ENCODE assay signal across 8 cellular contexts in genomic region chr1:167120899-167121298, GRCh38. TPM values are rescaled to one million over a fixed set of nuclear protein-coding genes. Genes with fewer than 3 reads are reported as not detected.
DNase-seq lines count a peak whose midpoint lies in the region; ATAC-seq, FAIRE-seq and TF ChIP-seq lines count a peak whose summit lies in the region.

No MANE protein-coding gene starts in this region.

- no peaks in the 10 kb centered on the region for H3K27me3 ChIP-seq in CD4-positive, alpha-beta T cell (ENCODE audit: control insufficient read depth, insufficient read depth, low read length)
- H3K27me3 ChIP-seq in duodenal mucosa (ENCODE audit: control insufficient read depth in 1 of 2, insufficient read depth in 2 of 2, low read length in 2 of 2) = peaks cover 1 to 4% of the 10 kb centered on the region in 2 donors

- peak overlapping the region; percentile 71 for H3K4me3 ChIP-seq in duodenal mucosa (ENCODE audit: low read depth in 1 of 2, low read length in 2 of 2)

- peaks cover 12% of the 10 kb centered on the region for H3K4me1 Mint-ChIP-seq in CD4-positive, alpha-beta T cell (ENCODE audit: low read depth)
- peaks cover 0 to 4% (median 3%) of the 10 kb centered on the region in 3 donors for H3K4me1 Mint-ChIP-seq in T-cell
- peaks cover 27% of the 10 kb centered on the region for H3K4me1 Mint-ChIP-seq in nephron progenitor cell

- H3K4me1 ChIP-seq in duodenal mucosa (ENCODE audit: control insufficient read depth in 1 of 2, insufficient read depth in 2 of 2, low read length in 2 of 2) = peaks cover 5 to 6% of the 10 kb centered on the region in 2 donors

- H3K27me3 Mint-ChIP-seq in CD4-positive, alpha-beta T cell = peaks cover 7% of the 10 kb centered on the region
- H3K27me3 Mint-ChIP-seq in T-cell = peaks cover 4 to 7% of the 10 kb centered on the region in 2 donors
- peaks cover 25% of the 10 kb centered on the region for H3K27me3 Mint-ChIP-seq in nephron progenitor cell (ENCODE audit: low read depth, poor library complexity)

- CTCF ChIA-PET in CD4-positive, alpha-beta T cell (lab: Charles Lee) = interaction anchor here (0.7 to 1.7 kb wide), 5 partner anchors 31 to 214 kb away, joined by 3 to 5 read pairs (median 4); partner anchors contain the start of gene GPA33
- CTCF ChIA-PET in T-cell (lab: Charles Lee) = interaction anchor here (0.7 to 1.4 kb wide), 6 partner anchors 9 to 241 kb away, joined by 3 to 5 read pairs (median 4); no protein-coding TSS in a partner anchor

- no peaks in the 10 kb centered on the region for H3K9me3 Mint-ChIP-seq in CD4-positive, alpha-beta T cell
- H3K9me3 Mint-ChIP-seq in T-cell (no peaks in the 10 kb centered on the region), nephron progenitor cell (no peaks in the 10 kb centered on the region)

- no peak overlapping the region for H3K27ac Mint-ChIP-seq in CD4-positive, alpha-beta T cell
- H3K27ac Mint-ChIP-seq in T-cell (peak overlapping the region in 1 of 2 donors; percentile 66), nephron progenitor cell (no peak overlapping the region)

- DNase-seq in CD4-positive, alpha-beta T cell = peak in 3 of 10 experiments; percentile 17 to 28 (median 22)
- DNase-seq in T-cell (peak in 10 of 34 experiments; percentile 7 to 27 (median 24)), nephron progenitor cell (no peak), DMS79 treated with DMSO at 0.1 percent for 48 hours (lab: John Stamatoyannopoulos, UW) (no peak), posterior cingulate gyrus (no peak), frontal cortex (ENCODE audit: low spot score in 2 of 2) (no peak)

- no peaks in the 10 kb centered on the region for H3K36me3 Mint-ChIP-seq in CD4-positive, alpha-beta T cell (ENCODE audit: low read depth)
- no peaks in the 10 kb centered on the region for H3K36me3 Mint-ChIP-seq in T-cell
- peaks cover 4% of the 10 kb centered on the region for H3K36me3 Mint-ChIP-seq in nephron progenitor cell (ENCODE audit: low read depth)

- POLR2A ChIA-PET in CD4-positive, alpha-beta T cell (lab: Charles Lee) = interaction anchor here (1.1 to 2.8 kb wide), 5 partner anchors 11 to 99 kb away, joined by 3 to 9 read pairs (median 5); partner anchors contain the start of genes GPA33 and POU2F1
- POLR2A ChIA-PET in T-cell (lab: Charles Lee) = no interaction called here

- H3K9ac ChIP-seq in duodenal mucosa (ENCODE audit: low read depth in 1 of 2, low read length in 2 of 2) = peak overlapping the region; percentile 62 to 68

- peak; percentile 52 for ATAC-seq in CD4-positive, alpha-beta T cell (ENCODE audit: poor library complexity)
- ATAC-seq in T-cell (replicated peaks in 1 of 4) (peak in 3 of 4 experiments; percentile 55 to 75 (median 67)), HG02970 (IDR thresholded peaks at IDR 0.05; ENCODE audit: low FRiP score, unreplicated experiment) (no peak)

- H3K4me3 Mint-ChIP-seq in CD4-positive, alpha-beta T cell = peak overlapping the region; percentile 87
- H3K4me3 Mint-ChIP-seq in T-cell (peak overlapping the region; percentile 80 to 87 (median 84)), nephron progenitor cell (peak overlapping the region; percentile 85)

- H3K9me3 ChIP-seq in CD4-positive, alpha-beta T cell (ENCODE audit: control insufficient read depth, low read length) = no peaks in the 10 kb centered on the region
- H3K9me3 ChIP-seq in duodenal mucosa (ENCODE audit: control insufficient read depth in 1 of 2, low read length in 2 of 2) = no peaks in the 10 kb centered on the region

- intact Hi-C loops in CD4-positive, alpha-beta T cell (cut with DNase I, micrococcal nuclease) = loop anchor here (1.0 to 2.0 kb wide), 3 partner anchors 30 to 210 kb away; partner anchors contain the start of gene GPA33 (in 1 of the 2)
- intact Hi-C loops in posterior cingulate gyrus (cut with DNase I) = loop anchor here (10.0 kb wide), 1 partner anchor 94 kb away; no protein-coding TSS in a partner anchor

- H3K27ac ChIP-seq in CD4-positive, alpha-beta T cell (ENCODE audit: low read depth, low read length) = no peak overlapping the region
- H3K27ac ChIP-seq in duodenal mucosa (ENCODE audit: low read depth, low read length) = no peak overlapping the region

- TF ChIP-seq CTCF in CD4-positive, alpha-beta T cell (IDR thresholded peaks at IDR 0.05) = peak; percentile 57
- TF ChIP-seq CTCF in nephron progenitor cell (IDR thresholded peaks at IDR 0.05) = no peak

- FAIRE-seq in frontal cortex (lab: Jason Lieb, UNC) = no peak

- H3K36me3 ChIP-seq in duodenal mucosa (ENCODE audit: control insufficient read depth in 1 of 2, insufficient read depth in 2 of 2, low read length in 2 of 2) = no peaks in the 10 kb centered on the region

RNA-seq across cellular contexts. Expression of gene STYXL2, which starts 27.0 kb away (rescaled TPM):
- total RNA-seq in CD4-positive, alpha-beta T cell = not detected
- total RNA-seq in T-cell = not detected
- total RNA-seq in frontal cortex = 0.41 TPM

RNA-seq across cellular contexts. Expression of gene GPA33, which starts 30.7 kb away (rescaled TPM):
- total RNA-seq in CD4-positive, alpha-beta T cell = 1 to 10 TPM; 4.8 to 5.0 TPM
- 10 to 100 TPM in 4 of 5 donors, 1 to 10 TPM in 1; 8.6 to 22.8 (median 17.7) TPM for total RNA-seq in T-cell
- total RNA-seq in frontal cortex = not detected
